In the genomic region with DNA sequence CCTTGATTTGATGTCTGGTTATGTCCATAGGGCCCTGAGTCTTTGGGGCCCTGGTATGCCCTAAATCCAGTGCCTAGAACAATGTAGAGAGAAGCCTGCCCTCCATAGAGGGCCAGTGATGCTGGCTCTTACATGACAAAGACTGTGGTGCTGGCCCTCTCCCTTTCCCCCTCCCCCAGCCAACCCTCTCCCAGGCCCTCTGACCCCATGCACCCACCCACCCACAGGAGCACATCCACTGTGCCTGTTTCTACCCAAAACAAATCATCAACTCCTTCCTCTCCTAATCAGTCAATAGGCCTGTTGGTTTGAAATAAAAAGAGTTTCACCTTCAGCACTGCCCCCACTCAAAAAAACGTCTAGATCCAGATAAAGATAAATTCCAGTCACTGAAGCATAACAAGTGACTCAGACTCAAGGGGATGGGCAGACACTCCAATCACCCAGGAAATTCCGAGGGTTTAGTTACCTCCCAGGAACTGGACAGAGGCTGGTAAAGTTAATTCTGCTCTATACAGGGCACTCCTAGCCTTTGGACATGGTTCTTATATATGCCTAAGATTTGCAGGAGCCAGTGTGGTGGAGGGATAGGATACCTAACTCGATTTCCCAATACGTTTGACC, we compare ENCODE assay signal across 13 cellular contexts.
DNase-seq lines count a peak whose midpoint lies in the region; ATAC-seq and TF ChIP-seq lines count a peak whose summit lies in the region.
"Had no signal": no experiment of that assay in that cellular context is flagged by ENCODE, and none has a peak within 500 bp of the region (broad histone marks: within the 10 kb centered on the region; RNA-seq: fewer than 3 reads in every experiment).

No MANE protein-coding gene starts in this region.

- no peaks in the 10 kb centered on the region for H3K27me3 ChIP-seq in skeletal muscle satellite cell (ENCODE audit: control insufficient read depth, insufficient read depth, low read length)
- H3K27me3 ChIP-seq in tibial nerve: no peaks in the 10 kb centered on the region
- H3K27me3 ChIP-seq: ovary had no signal

- H3K4me1 ChIP-seq in HEK293 (ENCODE audit: control insufficient read depth, insufficient read depth, low read length) (no peaks in the 10 kb centered on the region), skeletal muscle satellite cell (ENCODE audit: control insufficient read depth, insufficient read depth, low read length) (peaks cover 43% of the 10 kb centered on the region), tibial nerve (no peaks in the 10 kb centered on the region)
- H3K4me1 ChIP-seq: lower lobe of right lung had no signal

- DNase-seq in fibroblast of pulmonary artery (ENCODE audit: low read depth) (peak; percentile 35), tibial nerve (ENCODE audit: low spot score in 2 of 2) (no peak)
- DNase-seq: glutamatergic neuron; lower lobe of right lung; ovary; stimulated activated CD4-positive, alpha-beta T cell treated with anti-CD3 and anti-CD28 coated beads, Interleukin-4, amount 100 ng/mL, for 1 hour had no signal

- WGBS in tibial nerve, 2 donors: 51 to 76% methylated on average over 4 of the region's 4 CpGs

- no peak overlapping the region for H3K27ac ChIP-seq in HEK293 (ENCODE audit: extremely low read depth, low read depth, low read length)
- no peak overlapping the region for H3K27ac ChIP-seq in tibial nerve
- H3K27ac ChIP-seq: lower lobe of right lung, ovary, SK-N-MC had no signal

- no peak for TF ChIP-seq EP300 in tibial nerve (IDR thresholded peaks at IDR 0.05)

- POLR2A ChIA-PET in HEK293 (lab: Yijun Ruan, JAX): no interaction called here

- peak overlapping the region; percentile 6 for H3K9ac ChIP-seq in skeletal muscle satellite cell (ENCODE audit: low read depth, low read length)

- H3K9me3 ChIP-seq in HEK293 (ENCODE audit: control insufficient read depth, insufficient read depth, low read depth, low read length) (no peaks in the 10 kb centered on the region), skeletal muscle satellite cell (replicated peaks; ENCODE audit: low read length) (no peaks in the 10 kb centered on the region), tibial nerve (no peaks in the 10 kb centered on the region)
- H3K9me3 ChIP-seq: lower lobe of right lung, ovary had no signal

- H3K4me2 ChIP-seq in skeletal muscle satellite cell (ENCODE audit: low read length): peak overlapping the region; percentile 34

- TF ChIP-seq CTCF in HEK293 (tag by site-specific recombination; IDR thresholded peaks at IDR 0.05) (no peak), fibroblast of pulmonary artery (IDR thresholded peaks at IDR 0.05; ENCODE audit: low read length, missing control alignments) (no peak), tibial nerve (IDR thresholded peaks at IDR 0.05) (no peak)

- H3K4me3 ChIP-seq in HEK293 (ENCODE audit: low read depth, low read length): no peak overlapping the region
- H3K4me3 ChIP-seq in fibroblast of pulmonary artery (replicated peaks; ENCODE audit: low read depth, low read length): no peak overlapping the region
- no peak overlapping the region for H3K4me3 ChIP-seq in skeletal muscle satellite cell (ENCODE audit: low read length)
- no peak overlapping the region for H3K4me3 ChIP-seq in tibial nerve
- H3K4me3 ChIP-seq: lower lobe of right lung, ovary, SK-N-MC had no signal

- no peak for TF ChIP-seq POLR2A in tibial nerve (IDR thresholded peaks at IDR 0.05)

- CTCF ChIA-PET in HEK293 (lab: Yijun Ruan, JAX): interaction anchor here (1.0 kb wide), 1 partner anchor 10 kb away, joined by 3 read pairs; no protein-coding TSS in a partner anchor

- H3K36me3 ChIP-seq in HEK293 (ENCODE audit: control insufficient read depth in 2 of 2, insufficient read depth in 1 of 2, low read length in 2 of 2) (no peaks in the 10 kb centered on the region), skeletal muscle satellite cell (ENCODE audit: insufficient read depth, low read length) (no peaks in the 10 kb centered on the region), tibial nerve (no peaks in the 10 kb centered on the region)
- H3K36me3 ChIP-seq: lower lobe of right lung, ovary had no signal

- ATAC-seq in SK-N-SH treated with all-trans-retinoic acid at 6 μM for 48 hours: peak; percentile 76
- no peak for ATAC-seq in HG03196 (IDR thresholded peaks at IDR 0.05; ENCODE audit: unreplicated experiment)
- no peak for ATAC-seq in GM21717 (IDR thresholded peaks at IDR 0.05; ENCODE audit: unreplicated experiment)
- ATAC-seq: activated T-helper 17 cell treated with anti-CD3 and anti-CD28 coated beads, Interleukin-2, amount 50 U/mL, for 72 hours had no signal

TF ChIP-seq in HEK293, 187 proteins besides CTCF, POLR2A, EP300 and RAD21:
- no peak for TF ChIP-seq HOXA7 (CRISPR knock-in tag; IDR thresholded peaks at IDR 0.05; ENCODE audit: borderline replicate concordance)
- TF ChIP-seq EGR2 (tag by site-specific recombination; IDR thresholded peaks at IDR 0.05; ENCODE audit: low read depth): peak; percentile 20; the same call in 1 of the 2 replicates
TF ChIP-seq in HEK293: peak in this region for 1.

TF ChIP-seq in SK-N-SH treated with all-trans-retinoic acid at 6 μM for 48 hours, 23 proteins besides CTCF, POLR2A, EP300 and RAD21 (continues in another document):
- TF ChIP-seq ESRRG (CRISPR knock-in tag; IDR thresholded peaks at IDR 0.05): no peak
- no peak for TF ChIP-seq SNAI2 (CRISPR knock-in tag; IDR thresholded peaks at IDR 0.05)
- TF ChIP-seq ZFP30 (CRISPR knock-in tag; IDR thresholded peaks at IDR 0.05): no peak
- TF ChIP-seq, protein P1, sequence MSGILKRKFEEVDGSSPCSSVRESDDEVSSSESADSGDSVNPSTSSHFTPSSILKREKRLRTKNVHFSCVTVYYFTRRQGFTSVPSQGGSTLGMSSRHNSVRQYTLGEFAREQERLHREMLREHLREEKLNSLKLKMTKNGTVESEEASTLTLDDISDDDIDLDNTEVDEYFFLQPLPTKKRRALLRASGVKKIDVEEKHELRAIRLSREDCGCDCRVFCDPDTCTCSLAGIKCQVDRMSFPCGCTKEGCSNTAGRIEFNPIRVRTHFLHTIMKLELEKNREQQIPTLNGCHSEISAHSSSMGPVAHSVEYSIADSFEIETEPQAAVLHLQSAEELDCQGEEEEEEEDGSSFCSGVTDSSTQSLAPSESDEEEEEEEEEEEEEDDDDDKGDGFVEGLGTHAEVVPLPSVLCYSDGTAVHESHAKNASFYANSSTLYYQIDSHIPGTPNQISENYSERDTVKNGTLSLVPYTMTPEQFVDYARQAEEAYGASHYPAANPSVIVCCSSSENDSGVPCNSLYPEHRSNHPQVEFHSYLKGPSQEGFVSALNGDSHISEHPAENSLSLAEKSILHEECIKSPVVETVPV (CRISPR knock-in tag; IDR thresholded peaks at IDR 0.05): no peak
- TF ChIP-seq PPARA (CRISPR knock-in tag; IDR thresholded peaks at IDR 0.05; ENCODE audit: borderline replicate concordance): no peak
- no peak for TF ChIP-seq ZNF8 (CRISPR knock-in tag; IDR thresholded peaks at IDR 0.05)
- TF ChIP-seq, protein P2, sequence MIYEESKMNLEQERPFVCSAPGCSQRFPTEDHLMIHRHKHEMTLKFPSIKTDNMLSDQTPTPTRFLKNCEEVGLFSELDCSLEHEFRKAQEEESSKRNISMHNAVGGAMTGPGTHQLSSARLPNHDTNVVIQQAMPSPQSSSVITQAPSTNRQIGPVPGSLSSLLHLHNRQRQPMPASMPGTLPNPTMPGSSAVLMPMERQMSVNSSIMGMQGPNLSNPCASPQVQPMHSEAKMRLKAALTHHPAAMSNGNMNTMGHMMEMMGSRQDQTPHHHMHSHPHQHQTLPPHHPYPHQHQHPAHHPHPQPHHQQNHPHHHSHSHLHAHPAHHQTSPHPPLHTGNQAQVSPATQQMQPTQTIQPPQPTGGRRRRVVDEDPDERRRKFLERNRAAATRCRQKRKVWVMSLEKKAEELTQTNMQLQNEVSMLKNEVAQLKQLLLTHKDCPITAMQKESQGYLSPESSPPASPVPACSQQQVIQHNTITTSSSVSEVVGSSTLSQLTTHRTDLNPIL (CRISPR knock-in tag; IDR thresholded peaks at IDR 0.05; ENCODE audit: low read depth): no peak
- TF ChIP-seq GLIS3 (CRISPR knock-in tag; IDR thresholded peaks at IDR 0.05): no peak
- no peak for TF ChIP-seq ZC3H10 (CRISPR knock-in tag; IDR thresholded peaks at IDR 0.05)
- no peak for TF ChIP-seq TOX (CRISPR knock-in tag; IDR thresholded peaks at IDR 0.05; ENCODE audit: borderline replicate concordance)
- TF ChIP-seq OSR1 (CRISPR knock-in tag; IDR thresholded peaks at IDR 0.05): no peak
- TF ChIP-seq, protein P3, sequence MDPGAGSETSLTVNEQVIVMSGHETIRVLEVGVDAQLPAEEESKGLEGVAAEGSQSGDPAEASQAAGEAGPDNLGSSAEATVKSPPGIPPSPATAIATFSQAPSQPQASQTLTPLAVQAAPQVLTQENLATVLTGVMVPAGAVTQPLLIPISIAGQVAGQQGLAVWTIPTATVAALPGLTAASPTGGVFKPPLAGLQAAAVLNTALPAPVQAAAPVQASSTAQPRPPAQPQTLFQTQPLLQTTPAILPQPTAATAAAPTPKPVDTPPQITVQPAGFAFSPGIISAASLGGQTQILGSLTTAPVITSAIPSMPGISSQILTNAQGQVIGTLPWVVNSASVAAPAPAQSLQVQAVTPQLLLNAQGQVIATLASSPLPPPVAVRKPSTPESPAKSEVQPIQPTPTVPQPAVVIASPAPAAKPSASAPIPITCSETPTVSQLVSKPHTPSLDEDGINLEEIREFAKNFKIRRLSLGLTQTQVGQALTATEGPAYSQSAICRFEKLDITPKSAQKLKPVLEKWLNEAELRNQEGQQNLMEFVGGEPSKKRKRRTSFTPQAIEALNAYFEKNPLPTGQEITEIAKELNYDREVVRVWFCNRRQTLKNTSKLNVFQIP (CRISPR knock-in tag; IDR thresholded peaks at IDR 0.05; ENCODE audit: borderline replicate concordance, low read depth): no peak
- TF ChIP-seq ZFP3 (CRISPR knock-in tag; IDR thresholded peaks at IDR 0.05): no peak
- no peak for TF ChIP-seq ISL1 (CRISPR knock-in tag; IDR thresholded peaks at IDR 0.05)
- TF ChIP-seq TCF4 (CRISPR knock-in tag; IDR thresholded peaks at IDR 0.05; ENCODE audit: borderline replicate concordance): no peak
- TF ChIP-seq ARNTL (CRISPR knock-in tag; IDR thresholded peaks at IDR 0.05; ENCODE audit: borderline replicate concordance, low read depth): no peak
